ENCODE assay signal across 8 cellular contexts in genomic region chr14:64891839-64892375, GRCh38. TPM values are rescaled to one million over a fixed set of nuclear protein-coding genes. Genes with fewer than 3 reads are reported as not detected.
DNase-seq lines count a peak whose midpoint lies in the region; ATAC-seq, FAIRE-seq and TF ChIP-seq lines count a peak whose summit lies in the region.

No MANE protein-coding gene starts in this region.

- CTCF ChIA-PET in K562 (lab: Yijun Ruan, JAX; ENCODE audit: low intra/inter-chr PET ratio): interaction anchor here (0.6 to 3.8 kb wide), 7 partner anchors 14 to 354 kb away, joined by 3 to 44 read pairs (median 10); no protein-coding TSS in a partner anchor

- TF ChIP-seq EP300 in K562 (IDR thresholded peaks at IDR 0.05; ENCODE audit: low read length): no peak

- intact Hi-C loops in K562 (cut with micrococcal nuclease): loop anchor here (5.0 kb wide), 4 partner anchors 70 to 220 kb away; no protein-coding TSS in a partner anchor

- H3K9me1 ChIP-seq in K562 (ENCODE audit: control insufficient read depth, insufficient read depth, low read length): no peaks in the 10 kb centered on the region

- H3K9me3 Mint-ChIP-seq in activated T-cell treated with anti-CD3 and anti-CD28 coated beads, Interleukin-2, amount 50 U/mL, for 24 hours: no peaks in the 10 kb centered on the region

- H3K36me3 ChIP-seq in K562 (ENCODE audit: control insufficient read depth, insufficient read depth, low read length): no peaks in the 10 kb centered on the region

- H3K79me2 ChIP-seq in K562 (ENCODE audit: control insufficient read depth, insufficient read depth, low read length): no peaks in the 10 kb centered on the region

- no peak overlapping the region for H3K9ac ChIP-seq in K562 (ENCODE audit: insufficient read depth in 1 of 2, low read depth in 2 of 2, low read length in 2 of 2)

- H3K27ac Mint-ChIP-seq in activated T-cell treated with anti-CD3 and anti-CD28 coated beads, Interleukin-2, amount 50 U/mL, for 24 hours: no peak overlapping the region

- peak; percentile 92 to 99 for TF ChIP-seq RAD21 in K562 (CRISPR knock-in tag; conservative IDR thresholded peaks at IDR 0.05 in 1 of 2, IDR thresholded peaks at IDR 0.05 in 1 of 2)

- ATAC-seq in HG03159 (IDR thresholded peaks at IDR 0.05; ENCODE audit: unreplicated experiment): peak; percentile 61
- peak; percentile 94 for ATAC-seq in K562

- no peaks in the 10 kb centered on the region for H3K36me3 Mint-ChIP-seq in activated T-cell treated with anti-CD3 and anti-CD28 coated beads, Interleukin-2, amount 50 U/mL, for 24 hours (ENCODE audit: low read depth)

- H3K9me3 ChIP-seq in K562 (replicated peaks; ENCODE audit: control insufficient read depth, insufficient read depth, low read depth, low read length): no peaks in the 10 kb centered on the region

- WGBS in K562 (ENCODE audit: insufficient coverage, low coverage, missing lambda C conversion rate): 44% methylated on average over 2 of the region's 2 CpGs

- DNase-seq in activated T-cell treated with anti-CD3 and anti-CD28 coated beads for 4 hours: peak; percentile 35
- no peak for DNase-seq in activated T-cell treated with anti-CD3 and anti-CD28 coated beads, Interleukin-2, amount 50 U/mL, for 24 hours
- DNase-seq in NCI-H526 treated with DMSO at 0.1 percent for 48 hours (lab: John Stamatoyannopoulos, UW): peak; percentile 62
- peak in 3 of 4 experiments; percentile 23 to 72 (median 30) for DNase-seq in K562 (ENCODE audit: extremely low read depth in 1 of 4, low spot score in 3 of 4)
- peak; percentile 74 for DNase-seq in iris pigment epithelial cell (ENCODE audit: low read depth)
- peak; percentile 41 for DNase-seq in stromal cell of bone marrow (ENCODE audit: low read depth)
- DNase-seq in activated effector memory CD4-positive, alpha-beta T cell treated with Interleukin-2 at 50 U/mL for 16 hours: no peak

- H3K4me3 ChIP-seq in K562: no peak overlapping the region

- no TSS peak for BruUV-seq in K562 (replicated peaks; lab: Mats Ljungman, UMichigan)

- H3K27me3 Mint-ChIP-seq in activated T-cell treated with anti-CD3 and anti-CD28 coated beads, Interleukin-2, amount 50 U/mL, for 24 hours: peaks cover 9% of the 10 kb centered on the region

- in situ Hi-C loops in K562 (cut with MboI): no loop called here

- POLR2A ChIA-PET in K562 (lab: Yijun Ruan, JAX): interaction anchor here (0.6 to 1.9 kb wide), 8 partner anchors 8 to 52 kb away, joined by 3 to 6 read pairs (median 4); no protein-coding TSS in a partner anchor

- H3K4me1 Mint-ChIP-seq in activated T-cell treated with anti-CD3 and anti-CD28 coated beads, Interleukin-2, amount 50 U/mL, for 24 hours (ENCODE audit: low read depth): no peaks in the 10 kb centered on the region

- H4K20me1 ChIP-seq in K562 (replicated peaks; ENCODE audit: control insufficient read depth, insufficient read depth, low read length): no peaks in the 10 kb centered on the region

- no peak for TF ChIP-seq POLR2A in K562 (conservative IDR thresholded peaks at IDR 0.05)

- no peaks in the 10 kb centered on the region for H3K27me3 ChIP-seq in K562 (ENCODE audit: control insufficient read depth in 2 of 2, insufficient read depth in 2 of 2, low read length in 2 of 2)

- no peak overlapping the region for H3K4me2 ChIP-seq in K562 (ENCODE audit: insufficient read depth, low read length)

- FAIRE-seq in K562 (lab: Jason Lieb, UNC): no peak

- no peak overlapping the region for H2AFZ ChIP-seq in K562 (ENCODE audit: low read depth, low read length)

- peak; percentile 53 to 75 (median 61); a peak in 5 of 6 replicates for TF ChIP-seq CTCF in K562 (IDR thresholded peaks at IDR 0.05 in 2 of 3, conservative IDR thresholded peaks at IDR 0.05 in 1 of 3; ENCODE audit: insufficient read depth in 2 of 3, low read depth in 1 of 3, low read length in 3 of 3)

- H3K4me1 ChIP-seq in K562 (replicated peaks in 1 of 2; ENCODE audit: control insufficient read depth in 2 of 2, insufficient read depth in 2 of 2, low read length in 2 of 2): no peaks in the 10 kb centered on the region; a peak in 3 of 5 replicates

- no peak overlapping the region for H3K27ac ChIP-seq in K562 (ENCODE audit: extremely low read depth, low read depth, low read length)

- no peak overlapping the region for H3K4me3 Mint-ChIP-seq in activated T-cell treated with anti-CD3 and anti-CD28 coated beads, Interleukin-2, amount 50 U/mL, for 24 hours

TF ChIP-seq in K562, 482 proteins besides CTCF, POLR2A, EP300 and RAD21 (continues in another document):
- no peak for TF ChIP-seq ZNF143 (CRISPR knock-in tag; IDR thresholded peaks at IDR 0.05)
- TF ChIP-seq GATA2 (CRISPR knock-in tag; IDR thresholded peaks at IDR 0.05): 0 out of 2 replicates have a peak, but pooled peaks have one; percentile 19
- TF ChIP-seq NFRKB (IDR thresholded peaks at IDR 0.05; ENCODE audit: low read depth): no peak
- TF ChIP-seq SMC3 (conservative IDR thresholded peaks at IDR 0.05; ENCODE audit: insufficient read depth, low read depth, low read length): peak; percentile 71
- TF ChIP-seq RBM17 (IDR thresholded peaks at IDR 0.05; ENCODE audit: borderline replicate concordance, low read depth, low read length): no peak

RNA-seq across cellular contexts. Expression of gene SPTB, which starts 12.2 kb away (rescaled TPM):
- 29.4 and 47.6 TPM in 2 replicates for total RNA-seq in K562 (2011; cell fraction: chromatin; rRNA removed; ENCODE audit: low replicate concordance)
- 23.7 and 29.7 TPM in 2 replicates for total RNA-seq in K562 (2011; cell fraction: nucleolus; rRNA removed)
- total RNA-seq in K562 (2011; cell fraction: nucleoplasm; rRNA removed): 21.8 and 28.9 TPM in 2 replicates
- total RNA-seq in K562 (2014; rRNA removed): 32.9 and 35.4 TPM in 2 replicates
- 9.5 and 11.7 TPM in 2 replicates for total RNA-seq in K562 (2014; rRNA removed; fragmentation: Illumina TruSeq; extraction: Trizol)
- 10.1 and 11.3 TPM in 2 replicates for total RNA-seq in K562 (2015; rRNA removed; fragmentation: Illumina TruSeq; extraction: Trizol)
- total RNA-seq in K562 (2021): 40.1 and 45.9 TPM in 2 replicates
- 2.0 and 2.8 TPM in 2 replicates for polyA plus RNA-seq in K562 (2011; rRNA removed)
- polyA plus RNA-seq in K562 (2011; cell fraction: cytosol; rRNA removed): 2.5 and 4.3 TPM in 2 replicates
- 5.0 and 12.3 TPM in 2 replicates for polyA plus RNA-seq in K562 (2011; cell fraction: nucleus; rRNA removed)
- 9.6 and 21.1 TPM in 2 replicates for polyA plus RNA-seq in K562 (2012)
- 19.1 and 23.1 TPM in 2 replicates for polyA plus RNA-seq in K562 (2014; fragmentation: Illumina TruSeq; extraction: Trizol)
- under 1 TPM; 0.21 to 0.28 TPM for polyA plus RNA-seq in K562 (2014; fragmentation: Nextera tagmentation; extraction: Ambion mirVana)
- 16.9 and 17.1 TPM in 2 replicates for polyA plus RNA-seq in K562 (2014; rRNA removed)
- 3.7 and 6.3 TPM in 2 replicates for polyA minus RNA-seq in K562 (2011; rRNA and poly(A)+ RNA removed)
- polyA minus RNA-seq in K562 (2011; cell fraction: cytosol; rRNA and poly(A)+ RNA removed): 15.0 and 16.0 TPM in 2 replicates
- polyA minus RNA-seq in K562 (2011; cell fraction: nucleus; rRNA and poly(A)+ RNA removed): 4.1 and 4.7 TPM in 2 replicates

RNA-seq across cellular contexts. Expression of gene CHURC1, which starts 22.3 kb away (rescaled TPM):
- 20.7 and 44.8 TPM in 2 replicates for total RNA-seq in K562 (2011; cell fraction: chromatin; rRNA removed; ENCODE audit: low replicate concordance)
- total RNA-seq in K562 (2011; cell fraction: nucleolus; rRNA removed): 12.2 and 14.9 TPM in 2 replicates
- 36.7 and 52.4 TPM in 2 replicates for total RNA-seq in K562 (2011; cell fraction: nucleoplasm; rRNA removed)
- total RNA-seq in K562 (2014; rRNA removed) (27.3 and 29.6 TPM in 2 replicates), K562 (2014; rRNA removed; fragmentation: Illumina TruSeq; extraction: Trizol) (83.4 and 85.1 TPM in 2 replicates), K562 (2015; rRNA removed; fragmentation: Illumina TruSeq; extraction: Trizol) (42.7 and 45.6 TPM in 2 replicates), K562 (2021) (38.7 and 44.5 TPM in 2 replicates)
- polyA plus RNA-seq in K562 (2011; rRNA removed) (90.3 and 106 TPM in 2 replicates), K562 (2014; fragmentation: Illumina TruSeq; extraction: Trizol) (43.3 and 45.2 TPM in 2 replicates), K562 (2014; fragmentation: Nextera tagmentation; extraction: Ambion mirVana) (100 to 1,000 TPM; 223 to 239 TPM), K562 (2014; rRNA removed) (33.6 and 42.5 TPM in 2 replicates)
- polyA plus RNA-seq in K562 (2011; cell fraction: cytosol; rRNA removed): 19.7 and 50.2 TPM in 2 replicates
- 17.4 and 27.1 TPM in 2 replicates for polyA plus RNA-seq in K562 (2011; cell fraction: nucleus; rRNA removed)
- polyA plus RNA-seq in K562 (2012): 24.0 and 41.3 TPM in 2 replicates
- polyA minus RNA-seq in K562 (2011; rRNA and poly(A)+ RNA removed): 19.0 and 19.5 TPM in 2 replicates
- polyA minus RNA-seq in K562 (2011; cell fraction: cytosol; rRNA and poly(A)+ RNA removed): 7.2 and 11.5 TPM in 2 replicates
- polyA minus RNA-seq in K562 (2011; cell fraction: nucleus; rRNA and poly(A)+ RNA removed): 11.2 and 26.0 TPM in 2 replicates

RNA-seq across cellular contexts. Expression of gene GPX2, which starts 50.6 kb away (rescaled TPM):
- total RNA-seq in K562 (2011; cell fraction: chromatin; rRNA removed; ENCODE audit: low replicate concordance): not detected in 2 replicates
- total RNA-seq in K562 (2011; cell fraction: nucleolus; rRNA removed): not detected in 2 replicates
- not detected in 2 replicates for total RNA-seq in K562 (2011; cell fraction: nucleoplasm; rRNA removed)
- not detected in 2 replicates for total RNA-seq in K562 (2014; rRNA removed)
- total RNA-seq in K562 (2014; rRNA removed; fragmentation: Illumina TruSeq; extraction: Trizol): not detected in 2 replicates
- total RNA-seq in K562 (2015; rRNA removed; fragmentation: Illumina TruSeq; extraction: Trizol): not detected in 2 replicates
- total RNA-seq in K562 (2021): 0.24 and 0.56 TPM in 2 replicates
- not detected in 2 replicates for polyA plus RNA-seq in K562 (2011; rRNA removed)
- polyA plus RNA-seq in K562 (2011; cell fraction: cytosol; rRNA removed): not detected in 2 replicates
- polyA plus RNA-seq in K562 (2011; cell fraction: nucleus; rRNA removed): not detected in 2 replicates
- polyA plus RNA-seq in K562 (2012): not detected in 2 replicates
- polyA plus RNA-seq in K562 (2014; fragmentation: Illumina TruSeq; extraction: Trizol): not detected in 2 replicates
- polyA plus RNA-seq in K562 (2014; fragmentation: Nextera tagmentation; extraction: Ambion mirVana): not detected
- polyA plus RNA-seq in K562 (2014; rRNA removed): not detected in 2 replicates
- not detected in 2 replicates for polyA minus RNA-seq in K562 (2011; rRNA and poly(A)+ RNA removed)
- polyA minus RNA-seq in K562 (2011; cell fraction: cytosol; rRNA and poly(A)+ RNA removed): not detected in 2 replicates
- not detected in 2 replicates for polyA minus RNA-seq in K562 (2011; cell fraction: nucleus; rRNA and poly(A)+ RNA removed)

Comparison
In these comparisons a context has a peak if more than half of its experiments do, and no peak if none do; other contexts are left out.
1. DNase-seq: peak in activated T-cell treated with anti-CD3 and anti-CD28 coated beads for 4 hours (single experiment), NCI-H526 treated with DMSO at 0.1 percent for 48 hours (single experiment), K562 (3 of 4), iris pigment epithelial cell (single experiment) and stromal cell of bone marrow (single experiment); none in activated T-cell treated with anti-CD3 and anti-CD28 coated beads, Interleukin-2, amount 50 U/mL, for 24 hours (single experiment) and activated effector memory CD4-positive, alpha-beta T cell treated with Interleukin-2 at 50 U/mL for 16 hours (single experiment).